Comparison of ENCODE assay signal across 9 cellular contexts in genomic region chr3:46880884-46881818, GRCh38. TPM values are rescaled to one million over a fixed set of nuclear protein-coding genes. Genes with fewer than 3 reads are reported as not detected.
DNase-seq lines count a peak whose midpoint lies in the region; ATAC-seq and TF ChIP-seq lines count a peak whose summit lies in the region.
"Had no signal": no experiment of that assay in that cellular context is flagged by ENCODE, and none has a peak within 500 bp of the region (broad histone marks: within the 10 kb centered on the region; RNA-seq: fewer than 3 reads in every experiment).

No MANE protein-coding gene starts in this region.

- TF ChIP-seq RAD21 in IMR-90 (IDR thresholded peaks at IDR 0.05; ENCODE audit: low read length): no peak

- H3K27ac ChIP-seq in IMR-90 (ENCODE audit: insufficient read depth, low read length) (no peak overlapping the region), colonic mucosa (no peak overlapping the region), testis (peak overlapping the region; percentile 39 to 68)
- H3K27ac ChIP-seq: epithelial cell of prostate had no signal

- no peaks in the 10 kb centered on the region for H3K79me1 ChIP-seq in IMR-90 (ENCODE audit: low read depth in 1 of 2, low read length in 2 of 2)

- H3K9me3 ChIP-seq in IMR-90 (ENCODE audit: control insufficient read depth, insufficient read depth, low read length) (no peaks in the 10 kb centered on the region), colonic mucosa (no peaks in the 10 kb centered on the region), testis (no peaks in the 10 kb centered on the region)

- no peak overlapping the region for H3K27ac Mint-ChIP-seq in Calu3 (ENCODE audit: unreplicated experiment)

- no peak overlapping the region for H2AK5ac ChIP-seq in IMR-90 (ENCODE audit: low read depth, low read length)

- H3K14ac ChIP-seq in IMR-90 (replicated peaks; ENCODE audit: low read depth, low read length): no peak overlapping the region

- peaks cover 66% of the 10 kb centered on the region for H3K27me3 Mint-ChIP-seq in Calu3 (ENCODE audit: unreplicated experiment)

- no peaks in the 10 kb centered on the region for H3K36me3 ChIP-seq in IMR-90 (ENCODE audit: control insufficient read depth, insufficient read depth, low read length)
- no peaks in the 10 kb centered on the region for H3K36me3 ChIP-seq in colonic mucosa
- H3K36me3 ChIP-seq in testis (ENCODE audit: low read depth, missing control alignments): no peaks in the 10 kb centered on the region

- H2BK15ac ChIP-seq in IMR-90 (ENCODE audit: low read depth, low read length): no peak overlapping the region

- TF ChIP-seq CTCF in IMR-90 (conservative IDR thresholded peaks at IDR 0.05; ENCODE audit: low read depth, low read length) (no peak), colonic mucosa (IDR thresholded peaks at IDR 0.05) (no peak), lower leg skin (IDR thresholded peaks at IDR 0.05) (no peak), testis (IDR thresholded peaks at IDR 0.05) (no peak), Calu3 (IDR thresholded peaks at IDR 0.05; ENCODE audit: unreplicated experiment) (no peak)

- H3K4ac ChIP-seq in IMR-90 (ENCODE audit: low read depth, low read length): no peak overlapping the region

- intact Hi-C loops in IMR-90 (cut with micrococcal nuclease) (no loop called here), colonic mucosa (cut with DNase I) (no loop called here), lower leg skin (cut with DNase I; ENCODE audit: low total_unique reads) (no loop called here), testis (cut with DNase I; ENCODE audit: low total_unique reads) (no loop called here), Calu3 (cut with micrococcal nuclease; ENCODE audit: unreplicated experiment) (no loop called here)

- WGBS in IMR-90 (ENCODE audit: extremely low coverage in 2 of 2, insufficient read length in 1 of 2), 2 experiments: 14% methylated on average over 14 of the region's 47 CpGs; no CpG with 5 or more reads in 1 of the 2 experiments
- WGBS in lower leg skin, 2 donors: 24 to 40% methylated on average over 35 to 44 of the region's 47 CpGs
- 26 to 30% methylated on average over 27 to 47 of the region's 47 CpGs for WGBS in testis, 2 donors

- peak overlapping the region; percentile 33; the same call in 1 of the 2 replicates for H3K4me2 ChIP-seq in IMR-90 (ENCODE audit: low read depth, low read length)

- H4K8ac ChIP-seq in IMR-90 (ENCODE audit: low read depth in 2 of 2, low read length in 2 of 2): no peak overlapping the region

- no peak overlapping the region for H3K18ac ChIP-seq in IMR-90 (ENCODE audit: low read depth, low read length)

- no peak for ATAC-seq in IMR-90 (ENCODE audit: low read depth)
- ATAC-seq in activated CD4-positive, CD25-positive, alpha-beta regulatory T cell treated with anti-CD3 and anti-CD28 coated beads, Interleukin-2, amount 50 U/mL, for 24 hours: no peak

- H3K9me1 ChIP-seq in IMR-90 (ENCODE audit: insufficient read depth, low read length): 0 out of 2 replicates have a peak, but pooled peaks cover under 1% of the 10 kb centered on the region

- peaks cover 8% of the 10 kb centered on the region for H3K4me1 Mint-ChIP-seq in Calu3 (ENCODE audit: low read depth, unreplicated experiment)

- no peaks in the 10 kb centered on the region for H3K4me1 ChIP-seq in IMR-90 (ENCODE audit: control insufficient read depth, insufficient read depth, low read length)
- peaks cover 7% of the 10 kb centered on the region for H3K4me1 ChIP-seq in colonic mucosa
- peaks cover 10% of the 10 kb centered on the region for H3K4me1 ChIP-seq in testis

- H3K23ac ChIP-seq in IMR-90 (ENCODE audit: low read depth, low read length): no peak overlapping the region

- no peaks in the 10 kb centered on the region for H3K9me3 Mint-ChIP-seq in Calu3 (ENCODE audit: low read depth, unreplicated experiment)

- no peak overlapping the region for H2BK120ac ChIP-seq in IMR-90 (ENCODE audit: low read depth, low read length)

- H4K20me1 ChIP-seq in IMR-90 (ENCODE audit: insufficient read depth, low read length): no peaks in the 10 kb centered on the region

- TF ChIP-seq POLR2A in IMR-90 (IDR thresholded peaks at IDR 0.05; ENCODE audit: low read depth, low read length) (no peak), lower leg skin (IDR thresholded peaks at IDR 0.05) (no peak), testis (IDR thresholded peaks at IDR 0.05) (no peak)

- H2BK20ac ChIP-seq in IMR-90 (ENCODE audit: low read depth, low read length): no peak overlapping the region

- H3K27me3 ChIP-seq in IMR-90 (ENCODE audit: control insufficient read depth, insufficient read depth, low read length): peaks cover 54% of the 10 kb centered on the region
- peaks cover 43% of the 10 kb centered on the region for H3K27me3 ChIP-seq in colonic mucosa
- H3K27me3 ChIP-seq in testis: no peaks in the 10 kb centered on the region

- CTCF ChIA-PET in IMR-90 (lab: Yijun Ruan, JAX): no interaction called here
- CTCF ChIA-PET in Calu3 (lab: Charles Lee): no interaction called here

- H4K5ac ChIP-seq in IMR-90 (ENCODE audit: low read depth, low read length): no peak overlapping the region

- dilution Hi-C loops in IMR-90 (cut with HindIII; ENCODE audit: low sequenced_read_pairs, unreplicated experiment): no loop called here

- H2BK5ac ChIP-seq in IMR-90 (ENCODE audit: low read depth, low read length, poor library complexity, severe bottlenecking): no peak overlapping the region

- BruUV-seq in IMR-90 (replicated peaks; lab: Mats Ljungman, UMichigan) (no TSS peak), Calu3 (replicated peaks; lab: Mats Ljungman, UMichigan) (no TSS peak)

- in situ Hi-C loops in IMR-90 (cut with MboI; ENCODE audit: low sequenced_read_pairs): loop anchor here (25.0 kb wide), 1 partner anchor 394 kb away; the partner anchor contains the start of gene RTP3

- H2AK9ac ChIP-seq in IMR-90 (replicated peaks; ENCODE audit: low read depth, low read length, poor library complexity): peak overlapping the region; percentile 70

- H3K56ac ChIP-seq in IMR-90 (ENCODE audit: extremely low read depth, insufficient read depth, low read length): no peak overlapping the region

- H3K4me3 Mint-ChIP-seq in Calu3 (ENCODE audit: low read depth, unreplicated experiment): no peak overlapping the region

- no peak overlapping the region for H4K91ac ChIP-seq in IMR-90 (ENCODE audit: insufficient read depth, low read depth, low read length)

- H3K4me3 ChIP-seq in IMR-90 (ENCODE audit: insufficient read depth, low read depth, low read length) (no peak overlapping the region; the same call in 1 of the 2 replicates), colonic mucosa (peak overlapping the region; percentile 27), lower leg skin (ENCODE audit: low read depth, poor library complexity, severe bottlenecking) (peak overlapping the region; percentile 33), testis (peak overlapping the region; percentile 65 to 66)

- H2AFZ ChIP-seq in IMR-90 (replicated peaks; ENCODE audit: low read length, poor library complexity): peak overlapping the region; percentile 72

- peak overlapping the region; percentile 12; the same call in 1 of the 2 replicates for H3K9ac ChIP-seq in IMR-90 (ENCODE audit: low read depth, low read length)
- H3K9ac ChIP-seq in colonic mucosa (ENCODE audit: low read depth in 2 of 2, low read length in 2 of 2): peak overlapping the region in 1 of 2 donors; percentile 43

- DNase-seq in IMR-90 (no peak), colonic mucosa (no peak), lower leg skin (ENCODE audit: low spot score in 2 of 2) (no peak), testis (no peak), Calu3 (no peak)
- DNase-seq in activated CD4-positive, alpha-beta T cell treated with anti-CD3 and anti-CD28 coated beads for 48 hours: no peak
- DNase-seq: NCI-H1436 treated with DMSO at 0.1 percent for 48 hours had no signal

- POLR2A ChIA-PET in IMR-90 (lab: Charles Lee; ENCODE audit: unreplicated experiment): no interaction called here

- H3K36me3 Mint-ChIP-seq in Calu3 (ENCODE audit: insufficient read depth, unreplicated experiment): no peaks in the 10 kb centered on the region

TF ChIP-seq in IMR-90, 13 proteins besides CTCF, POLR2A, EP300 and RAD21 (continues in another document):
- TF ChIP-seq MAZ (IDR thresholded peaks at IDR 0.05; ENCODE audit: borderline replicate concordance, low read depth, low read length) (no peak), MAFK (IDR thresholded peaks at IDR 0.05; ENCODE audit: low read depth, low read length) (no peak), SMC3 (IDR thresholded peaks at IDR 0.05; ENCODE audit: low read depth, low read length) (no peak), CEBPB (IDR thresholded peaks at IDR 0.05; ENCODE audit: low read depth, low read length) (no peak), FOS (IDR thresholded peaks at IDR 0.05; ENCODE audit: low read depth, low read length) (no peak), USF2 (IDR thresholded peaks at IDR 0.05; ENCODE audit: low read depth, low read length) (no peak), RCOR1 (IDR thresholded peaks at IDR 0.05; ENCODE audit: insufficient replicate concordance, low read length) (no peak)

RNA-seq across cellular contexts. Expression of gene PTH1R, which starts 3.6 kb away (rescaled TPM):
- total RNA-seq in IMR-90 (2012; rRNA removed): under 0.01 and 0.18 TPM in 2 replicates
- polyA plus RNA-seq in IMR-90 (2012; rRNA removed): 0.15 and 0.56 TPM in 2 replicates
- 0.24 and 0.28 TPM in 2 replicates for polyA plus RNA-seq in IMR-90 (2012; cell fraction: cytosol; rRNA removed)
- polyA plus RNA-seq in IMR-90 (2012; cell fraction: nucleus; rRNA removed; ENCODE audit: low replicate concordance): 0.23 and 0.77 TPM in 2 replicates
- total RNA-seq in colonic mucosa: under 1 TPM; 0.69 to 0.86 TPM
- 1 to 10 TPM; 1.8 to 5.4 (median 2.5) TPM for total RNA-seq in lower leg skin
- 10 to 100 TPM in 1 of 2 donors, 1 to 10 TPM in 1; 8.4 to 11.3 TPM for total RNA-seq in testis
- polyA plus RNA-seq in testis (ENCODE audit: insufficient read depth, low read depth, low replicate concordance): 10.2 TPM
- total RNA-seq in Calu3 (2022): not detected in 2 replicates

RNA-seq across cellular contexts. Expression of gene MYL3, which starts 17.9 kb away (rescaled TPM):
- not detected in 2 replicates for total RNA-seq in IMR-90 (2012; rRNA removed)
- polyA plus RNA-seq in IMR-90 (2012; rRNA removed): 0.09 TPM in 1 of 2 replicates, not detected in the other
- not detected in 2 replicates for polyA plus RNA-seq in IMR-90 (2012; cell fraction: cytosol; rRNA removed)
- polyA plus RNA-seq in IMR-90 (2012; cell fraction: nucleus; rRNA removed; ENCODE audit: low replicate concordance): not detected in 2 replicates
- 1 to 10 TPM in 1 of 2 donors, not detected in 1; 1.7 TPM for total RNA-seq in colonic mucosa
- total RNA-seq in lower leg skin: 1 to 10 TPM in 2 of 4 donors, under 1 TPM in 1, not detected in 1; 0.59 to 1.7 (median 1.3) TPM
- total RNA-seq in testis: 1 to 10 TPM; 1.2 to 3.0 TPM
- 14.5 TPM for polyA plus RNA-seq in testis (ENCODE audit: insufficient read depth, low read depth, low replicate concordance)
- not detected in 2 replicates for total RNA-seq in Calu3 (2022)

Comparison
In these comparisons a context has a peak if more than half of its experiments do, and no peak if none do; other contexts are left out.
1. H3K27ac ChIP-seq: peak in testis (2 of 2); none in IMR-90 (single experiment) and colonic mucosa (single experiment).